23 cellular contexts compared by ENCODE assay signal in the genomic region with DNA sequence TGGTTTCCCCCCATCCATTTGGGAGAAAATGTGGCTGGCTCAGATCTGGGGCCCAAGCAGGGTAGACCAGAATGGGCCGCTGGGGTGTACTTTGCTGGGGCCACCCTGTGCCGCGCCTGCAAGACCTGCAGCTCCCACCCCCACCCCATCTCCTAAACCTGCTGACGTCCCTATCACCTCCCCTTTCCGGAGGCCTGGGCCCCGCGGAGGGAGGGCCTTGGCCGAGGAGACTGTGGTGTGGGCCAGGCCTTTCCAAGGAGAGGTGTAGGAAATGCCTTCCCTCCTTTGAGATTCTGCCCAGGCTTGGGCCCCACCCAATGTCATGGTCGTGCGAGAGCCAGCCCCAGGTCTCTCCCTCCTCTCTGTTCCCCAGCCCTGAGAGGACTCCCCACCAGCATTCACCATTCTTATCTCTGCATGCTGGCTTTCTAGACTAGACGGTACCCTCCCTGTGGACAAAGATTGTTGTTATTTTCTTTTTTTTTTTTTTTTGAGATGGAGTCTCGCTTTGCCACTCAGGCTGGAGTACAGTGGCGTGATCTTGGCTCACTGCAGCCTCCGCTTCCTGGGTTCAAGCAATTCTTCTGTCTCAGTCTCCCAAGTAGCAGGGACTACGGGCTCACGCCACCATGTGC. TPM values are rescaled to one million over a fixed set of nuclear protein-coding genes. Genes with fewer than 3 reads are reported as not detected.
DNase-seq lines count a peak whose midpoint lies in the region; ATAC-seq and TF ChIP-seq lines count a peak whose summit lies in the region.
"Had no signal": no experiment of that assay in that cellular context is flagged by ENCODE, and none has a peak within 500 bp of the region (broad histone marks: within the 10 kb centered on the region; RNA-seq: fewer than 3 reads in every experiment).

No MANE protein-coding gene starts in this region.

- WGBS in testis, 2 donors = 64 to 82% methylated on average over 8 to 15 of the region's 16 CpGs

- intact Hi-C loops in left lung (cut with DNase I) = no loop called here
- intact Hi-C loops in testis (cut with DNase I; ENCODE audit: low total_unique reads) = loop anchor here (10.0 kb wide), 1 partner anchor 277 kb away; no protein-coding TSS in a partner anchor

- TF ChIP-seq CTCF in coronary artery (IDR thresholded peaks at IDR 0.05) = no peak
- TF ChIP-seq CTCF in left lung (IDR thresholded peaks at IDR 0.05) = no peak
- TF ChIP-seq CTCF in testis (IDR thresholded peaks at IDR 0.05) = no peak

- H3K4me1 ChIP-seq in left lung = no peaks in the 10 kb centered on the region
- H3K4me1 ChIP-seq in testis = peaks cover 53% of the 10 kb centered on the region

- ATAC-seq in left lung (peak; percentile 34), HG02759 (IDR thresholded peaks at IDR 0.05; ENCODE audit: unreplicated experiment) (no peak)
- ATAC-seq: activated CD8-positive, alpha-beta memory T cell treated with anti-CD3 and anti-CD28 coated beads, Interleukin-2, amount 10 ng/mL, durations not matched to agents 7 days and 5 days; naive thymus-derived CD8-positive, alpha-beta T cell had no signal

- H3K27me3 ChIP-seq in left lung (peaks cover 0 to 22% of the 10 kb centered on the region in 2 donors), testis (no peaks in the 10 kb centered on the region)
- H3K27me3 ChIP-seq: MG63 had no signal

- DNase-seq in NCI-H82 (lab: John Stamatoyannopoulos, UW) = peak; percentile 68
- DNase-seq in NCI-H82 treated with DMSO at 0.1 percent for 48 hours (lab: John Stamatoyannopoulos, UW; ENCODE audit: unreplicated experiment) = no peak
- DNase-seq in coronary artery (ENCODE audit: low spot score) = peak; percentile 8
- DNase-seq in left lung = no peak
- no peak for DNase-seq in testis
- no peak for DNase-seq in effector CD4-positive, alpha-beta T cell
- no peak for DNase-seq in cerebellar nuclear complex (lab: John Stamatoyannopoulos, UW)
- DNase-seq: activated CD4-positive, alpha-beta T cell treated with anti-CD3 and anti-CD28 coated beads for 4 hours; activated CD8-positive, alpha-beta memory T cell treated with anti-CD3 and anti-CD28 coated beads, Interleukin-2, amount 10 ng/mL, durations not matched to agents 7 days and 5 days; HCEC 1CT; hippocampal formation; mesenchymal stem cell; MG63; naive thymus-derived CD8-positive, alpha-beta T cell; NCI-H1436 treated with DMSO at 0.1 percent for 48 hours; stimulated activated CD4-positive, alpha-beta T cell treated with anti-CD3 and anti-CD28 coated beads, Interleukin-1b, Interleukin-23, amount 100 ng/mL, for 48 hours; stimulated activated naive CD4-positive, alpha-beta T cell; trophoblast cell had no signal

- no peak overlapping the region for H3K27ac ChIP-seq in coronary artery
- no peak overlapping the region for H3K27ac ChIP-seq in left lung
- H3K27ac ChIP-seq in testis = peak overlapping the region; percentile 24 to 56

- H3K4me3 ChIP-seq in coronary artery (no peak overlapping the region), left lung (no peak overlapping the region), testis (no peak overlapping the region)
- H3K4me3 ChIP-seq: MG63 had no signal

- no peak for TF ChIP-seq POLR2A in testis (IDR thresholded peaks at IDR 0.05)

- H3K9me3 ChIP-seq in left lung (no peaks in the 10 kb centered on the region), testis (no peaks in the 10 kb centered on the region)
- H3K9me3 ChIP-seq: MG63 had no signal

- no peaks in the 10 kb centered on the region for H3K36me3 ChIP-seq in left lung
- no peaks in the 10 kb centered on the region for H3K36me3 ChIP-seq in testis (ENCODE audit: low read depth, missing control alignments)
- H3K36me3 ChIP-seq: MG63 had no signal

RNA-seq across cellular contexts. Expression of a gene that starts 3.8 kb away (rescaled TPM):
- total RNA-seq in left lung (not detected), testis (1 to 10 TPM; 3.7 to 7.3 TPM)
- 6.8 TPM for polyA plus RNA-seq in testis (ENCODE audit: insufficient read depth, low read depth, low replicate concordance)
- total RNA-seq: A172; activated CD8-positive, alpha-beta memory T cell treated with anti-CD3 and anti-CD28 coated beads, Interleukin-2, amount 10 ng/mL, durations not matched to agents 7 days and 5 days; Daoy; endothelial cell of umbilical vein; kidney epithelial cell; naive thymus-derived CD8-positive, alpha-beta T cell had no signal
- polyA plus RNA-seq: naive thymus-derived CD8-positive, alpha-beta T cell had no signal

RNA-seq across cellular contexts. Expression of a gene that starts 34.6 kb away (rescaled TPM):
- total RNA-seq in left lung = 10 to 100 TPM; 53.4 to 81.1 TPM
- total RNA-seq in testis = 10 to 100 TPM; 18.4 to 26.1 TPM
- polyA plus RNA-seq in testis (ENCODE audit: insufficient read depth, low read depth, low replicate concordance) = 42.8 TPM

Comparison
In these comparisons a context has a peak if more than half of its experiments do, and no peak if none do; other contexts are left out.
1. DNase-seq: peak in NCI-H82 (single experiment) and coronary artery (single experiment); none in NCI-H82 treated with DMSO at 0.1 percent for 48 hours (single experiment), left lung (0 of 2), testis (single experiment), effector CD4-positive, alpha-beta T cell (single experiment) and cerebellar nuclear complex (0 of 2).
2. H3K27ac ChIP-seq: peak in testis (2 of 2); none in coronary artery (0 of 2) and left lung (0 of 2).
3. RNA of a gene that starts 3.8 kb away (total RNA-seq): 3.7 to 7.3 TPM in testis; not detected in left lung; every median in the first group is over 4 times any median in the second.